ENCODE assay signal across 1 cellular context in the genomic region with DNA sequence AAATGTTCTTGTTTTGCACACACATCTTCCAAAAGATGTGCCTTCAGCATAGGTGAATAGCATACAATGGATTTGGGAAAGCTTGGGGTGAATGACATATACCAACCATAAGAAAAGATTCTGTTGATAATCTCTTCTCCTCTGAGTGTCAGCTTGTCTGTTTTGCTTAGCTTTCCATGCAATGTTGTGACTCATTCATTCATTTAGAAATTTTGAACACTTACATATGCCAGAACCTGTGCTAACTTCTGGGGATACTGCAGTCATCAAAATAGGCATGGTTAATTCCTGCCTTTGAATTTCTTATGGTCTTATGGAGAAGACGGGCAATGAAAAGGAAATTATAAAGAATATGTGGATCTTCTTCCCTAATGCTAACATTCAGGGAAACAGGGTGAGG.
TF ChIP-seq lines count a peak whose summit lies in the region.

No MANE protein-coding gene starts in this region.

TF ChIP-seq in HepG2, 621 proteins besides CTCF, POLR2A, EP300 and RAD21 (continued from another document):
- TF ChIP-seq CBX5 (CRISPR knock-in tag; IDR thresholded peaks at IDR 0.05; ENCODE audit: borderline replicate concordance) (no peak), POLR2G (IDR thresholded peaks at IDR 0.05; ENCODE audit: low read depth, low read length) (no peak), GTF2F1 (IDR thresholded peaks at IDR 0.05; ENCODE audit: low read length) (no peak), NR1H2 (CRISPR knock-in tag; IDR thresholded peaks at IDR 0.05; ENCODE audit: borderline replicate concordance, low read depth) (no peak), PAF1 (CRISPR knock-in tag; IDR thresholded peaks at IDR 0.05) (no peak), ZSCAN29 (CRISPR knock-in tag; conservative IDR thresholded peaks at IDR 0.05) (no peak), ZNF557 (CRISPR knock-in tag; IDR thresholded peaks at IDR 0.05) (no peak)
- TF ChIP-seq, protein P1, sequence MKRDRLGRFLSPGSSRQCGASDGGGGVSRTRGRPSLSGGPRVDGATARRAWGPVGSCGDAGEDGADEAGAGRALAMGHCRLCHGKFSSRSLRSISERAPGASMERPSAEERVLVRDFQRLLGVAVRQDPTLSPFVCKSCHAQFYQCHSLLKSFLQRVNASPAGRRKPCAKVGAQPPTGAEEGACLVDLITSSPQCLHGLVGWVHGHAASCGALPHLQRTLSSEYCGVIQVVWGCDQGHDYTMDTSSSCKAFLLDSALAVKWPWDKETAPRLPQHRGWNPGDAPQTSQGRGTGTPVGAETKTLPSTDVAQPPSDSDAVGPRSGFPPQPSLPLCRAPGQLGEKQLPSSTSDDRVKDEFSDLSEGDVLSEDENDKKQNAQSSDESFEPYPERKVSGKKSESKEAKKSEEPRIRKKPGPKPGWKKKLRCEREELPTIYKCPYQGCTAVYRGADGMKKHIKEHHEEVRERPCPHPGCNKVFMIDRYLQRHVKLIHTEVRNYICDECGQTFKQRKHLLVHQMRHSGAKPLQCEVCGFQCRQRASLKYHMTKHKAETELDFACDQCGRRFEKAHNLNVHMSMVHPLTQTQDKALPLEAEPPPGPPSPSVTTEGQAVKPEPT (CRISPR knock-in tag; IDR thresholded peaks at IDR 0.05; ENCODE audit: low read depth): no peak
- TF ChIP-seq, protein P2, sequence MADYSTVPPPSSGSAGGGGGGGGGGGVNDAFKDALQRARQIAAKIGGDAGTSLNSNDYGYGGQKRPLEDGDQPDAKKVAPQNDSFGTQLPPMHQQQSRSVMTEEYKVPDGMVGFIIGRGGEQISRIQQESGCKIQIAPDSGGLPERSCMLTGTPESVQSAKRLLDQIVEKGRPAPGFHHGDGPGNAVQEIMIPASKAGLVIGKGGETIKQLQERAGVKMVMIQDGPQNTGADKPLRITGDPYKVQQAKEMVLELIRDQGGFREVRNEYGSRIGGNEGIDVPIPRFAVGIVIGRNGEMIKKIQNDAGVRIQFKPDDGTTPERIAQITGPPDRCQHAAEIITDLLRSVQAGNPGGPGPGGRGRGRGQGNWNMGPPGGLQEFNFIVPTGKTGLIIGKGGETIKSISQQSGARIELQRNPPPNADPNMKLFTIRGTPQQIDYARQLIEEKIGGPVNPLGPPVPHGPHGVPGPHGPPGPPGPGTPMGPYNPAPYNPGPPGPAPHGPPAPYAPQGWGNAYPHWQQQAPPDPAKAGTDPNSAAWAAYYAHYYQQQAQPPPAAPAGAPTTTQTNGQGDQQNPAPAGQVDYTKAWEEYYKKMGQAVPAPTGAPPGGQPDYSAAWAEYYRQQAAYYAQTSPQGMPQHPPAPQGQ (CRISPR knock-in tag; IDR thresholded peaks at IDR 0.05; ENCODE audit: borderline replicate concordance): no peak
